13 cellular contexts compared by ENCODE assay signal in genomic region chr6:158109744-158110143, GRCh38.
"Had no signal": no experiment of that assay in that cellular context is flagged by ENCODE, and none has a peak within 500 bp of the region (broad histone marks: within the 10 kb centered on the region; RNA-seq: fewer than 3 reads in every experiment).

No MANE protein-coding gene starts in this region.

- H3K27me3 Mint-ChIP-seq: activated CD8-positive, alpha-beta memory T cell treated with anti-CD3 and anti-CD28 coated beads, Interleukin-2, amount 10 ng/mL, durations not matched to agents 7 days and 5 days; activated naive CD8-positive, alpha-beta T cell treated with anti-CD3 and anti-CD28 coated beads, Interleukin-2, amount 50 U/mL, for 24 hours; T-helper 17 cell had no signal

- DNase-seq: activated CD4-positive, alpha-beta T cell treated with anti-CD3 and anti-CD28 coated beads, Interleukin-2, amount 50 U/mL, for 1 hour; activated CD8-positive, alpha-beta memory T cell treated with anti-CD3 and anti-CD28 coated beads, Interleukin-2, amount 10 ng/mL, durations not matched to agents 7 days and 5 days; activated naive CD4-positive, alpha-beta T cell; activated naive CD8-positive, alpha-beta T cell treated with anti-CD3 and anti-CD28 coated beads, Interleukin-2, amount 50 U/mL, for 24 hours; activated T-cell treated with anti-CD3 and anti-CD28 coated beads, Interleukin-2, amount 50 U/mL, for 48 hours; hippocampal formation; left ventricle myocardium superior; mesendoderm; pancreas; stimulated activated CD4-positive, alpha-beta T cell treated with anti-CD3 and anti-CD28 coated beads, Interleukin-4, amount 100 ng/mL, for 4 hours; T-helper 17 cell; thyroid gland had no signal

- H3K4me3 Mint-ChIP-seq: activated CD8-positive, alpha-beta memory T cell treated with anti-CD3 and anti-CD28 coated beads, Interleukin-2, amount 10 ng/mL, durations not matched to agents 7 days and 5 days; activated naive CD8-positive, alpha-beta T cell treated with anti-CD3 and anti-CD28 coated beads, Interleukin-2, amount 50 U/mL, for 24 hours; nephron; T-helper 17 cell had no signal

- H3K27ac Mint-ChIP-seq: activated CD8-positive, alpha-beta memory T cell treated with anti-CD3 and anti-CD28 coated beads, Interleukin-2, amount 10 ng/mL, durations not matched to agents 7 days and 5 days; activated naive CD8-positive, alpha-beta T cell treated with anti-CD3 and anti-CD28 coated beads, Interleukin-2, amount 50 U/mL, for 24 hours; nephron; T-helper 17 cell had no signal

- H3K9me3 Mint-ChIP-seq: activated naive CD8-positive, alpha-beta T cell treated with anti-CD3 and anti-CD28 coated beads, Interleukin-2, amount 50 U/mL, for 24 hours; nephron had no signal

- H3K4me1 Mint-ChIP-seq: activated CD8-positive, alpha-beta memory T cell treated with anti-CD3 and anti-CD28 coated beads, Interleukin-2, amount 10 ng/mL, durations not matched to agents 7 days and 5 days; activated naive CD8-positive, alpha-beta T cell treated with anti-CD3 and anti-CD28 coated beads, Interleukin-2, amount 50 U/mL, for 24 hours had no signal
